In genomic region chr7:88226886-88227516, GRCh38 we compare ENCODE assay signal across 14 cellular contexts. TPM values are rescaled to one million over a fixed set of nuclear protein-coding genes. Genes with fewer than 3 reads are reported as not detected.
DNase-seq lines count a peak whose midpoint lies in the region; ATAC-seq and TF ChIP-seq lines count a peak whose summit lies in the region.
"Had no signal": no experiment of that assay in that cellular context is flagged by ENCODE, and none has a peak within 500 bp of the region (broad histone marks: within the 10 kb centered on the region; RNA-seq: fewer than 3 reads in every experiment).

No MANE protein-coding gene starts in this region.

- WGBS in esophagus muscularis mucosa = 86% methylated on average over 6 of the region's 6 CpGs

- peak overlapping the region; percentile 63 for H3K27ac ChIP-seq in RWPE2 (ENCODE audit: poor library complexity, severe bottlenecking)
- no peak overlapping the region for H3K27ac ChIP-seq in esophagus muscularis mucosa (replicated peaks in 1 of 4)
- H3K27ac ChIP-seq: tibial artery had no signal

- H3K9me3 ChIP-seq in RWPE2 (ENCODE audit: severe bottlenecking) (no peaks in the 10 kb centered on the region), esophagus muscularis mucosa (peaks cover 0 to 6% (median 0%) of the 10 kb centered on the region in 4 donors)

- intact Hi-C loops in esophagus muscularis mucosa (cut with DNase I) = no loop called here

- H3K4me1 ChIP-seq in RWPE2 (ENCODE audit: insufficient read depth, poor library complexity, severe bottlenecking) (peaks cover 27% of the 10 kb centered on the region), esophagus muscularis mucosa (no peaks in the 10 kb centered on the region)
- H3K4me1 ChIP-seq: tibial artery had no signal

- no peaks in the 10 kb centered on the region for H3K36me3 ChIP-seq in RWPE2 (ENCODE audit: low read depth)
- H3K36me3 ChIP-seq in esophagus muscularis mucosa = no peaks in the 10 kb centered on the region
- H3K36me3 ChIP-seq: tibial artery had no signal

- TF ChIP-seq CTCF in RWPE2 (IDR thresholded peaks at IDR 0.05; ENCODE audit: poor library complexity, severe bottlenecking) (no peak), fibroblast of villous mesenchyme (IDR thresholded peaks at IDR 0.05; ENCODE audit: insufficient read depth, low read depth, low read length) (no peak), retinal pigment epithelial cell (conservative IDR thresholded peaks at IDR 0.05; ENCODE audit: low read depth, low read length) (no peak), esophagus muscularis mucosa (IDR thresholded peaks at IDR 0.05) (no peak)

- ATAC-seq in RWPE2 (ENCODE audit: low read depth) = peak; percentile 97
- no peak for ATAC-seq in HG03378 (IDR thresholded peaks at IDR 0.05; ENCODE audit: unreplicated experiment)
- ATAC-seq in GM21526 (IDR thresholded peaks at IDR 0.05; ENCODE audit: low FRiP score, unreplicated experiment) = no peak

- DNase-seq in H4 (ENCODE audit: low spot score) (peak; percentile 70), RWPE2 (ENCODE audit: low spot score) (peak; percentile 78), fibroblast of villous mesenchyme (ENCODE audit: low read depth) (peak; percentile 66), retinal pigment epithelial cell (ENCODE audit: low read depth) (peak; percentile 47), esophagus muscularis mucosa (ENCODE audit: extremely low spot score) (no peak)
- no peak for DNase-seq in activated T-cell treated with anti-CD3 and anti-CD28 coated beads, Interleukin-2, amount 50 U/mL, for 48 hours
- DNase-seq: endodermal cell; GF-D8; NCI-H2029; stimulated activated CD4-positive, alpha-beta T cell treated with anti-CD3 and anti-CD28 coated beads, Interleukin-2, amount 100 ng/mL, for 48 hours; T-helper 2 cell; tibial artery had no signal

- TF ChIP-seq POLR2A in esophagus muscularis mucosa (IDR thresholded peaks at IDR 0.05; ENCODE audit: low read depth) = no peak

- H3K4me3 ChIP-seq in RWPE2 (ENCODE audit: severe bottlenecking) (no peak overlapping the region), fibroblast of villous mesenchyme (ENCODE audit: low read depth, low read length) (no peak overlapping the region), retinal pigment epithelial cell (ENCODE audit: low read length) (no peak overlapping the region), esophagus muscularis mucosa (no peak overlapping the region)
- H3K4me3 ChIP-seq: tibial artery had no signal

- H3K27me3 ChIP-seq in RWPE2 (ENCODE audit: insufficient read depth, poor library complexity, severe bottlenecking) = no peaks in the 10 kb centered on the region
- H3K27me3 ChIP-seq in esophagus muscularis mucosa = no peaks in the 10 kb centered on the region
- H3K27me3 ChIP-seq: tibial artery had no signal

- TF ChIP-seq EP300 in esophagus muscularis mucosa (IDR thresholded peaks at IDR 0.05) = no peak

RNA-seq across cellular contexts. Expression of gene SRI, which starts 7.2 kb away (rescaled TPM):
- 307 and 321 TPM in 2 replicates for total RNA-seq in H4 (2014; rRNA removed; shearing (Covaris generic))
- total RNA-seq in fibroblast of villous mesenchyme (59.9 and 81.2 TPM in 2 replicates), esophagus muscularis mucosa (10 to 100 TPM; 40.3 to 55.5 (median 47.3) TPM)

Comparison
In these comparisons a context has a peak if more than half of its experiments do, and no peak if none do; other contexts are left out.
1. DNase-seq: peak in H4 (single experiment), RWPE2 (single experiment), fibroblast of villous mesenchyme (single experiment) and retinal pigment epithelial cell (single experiment); none in esophagus muscularis mucosa (single experiment) and activated T-cell treated with anti-CD3 and anti-CD28 coated beads, Interleukin-2, amount 50 U/mL, for 48 hours (0 of 2).